In the genomic region with DNA sequence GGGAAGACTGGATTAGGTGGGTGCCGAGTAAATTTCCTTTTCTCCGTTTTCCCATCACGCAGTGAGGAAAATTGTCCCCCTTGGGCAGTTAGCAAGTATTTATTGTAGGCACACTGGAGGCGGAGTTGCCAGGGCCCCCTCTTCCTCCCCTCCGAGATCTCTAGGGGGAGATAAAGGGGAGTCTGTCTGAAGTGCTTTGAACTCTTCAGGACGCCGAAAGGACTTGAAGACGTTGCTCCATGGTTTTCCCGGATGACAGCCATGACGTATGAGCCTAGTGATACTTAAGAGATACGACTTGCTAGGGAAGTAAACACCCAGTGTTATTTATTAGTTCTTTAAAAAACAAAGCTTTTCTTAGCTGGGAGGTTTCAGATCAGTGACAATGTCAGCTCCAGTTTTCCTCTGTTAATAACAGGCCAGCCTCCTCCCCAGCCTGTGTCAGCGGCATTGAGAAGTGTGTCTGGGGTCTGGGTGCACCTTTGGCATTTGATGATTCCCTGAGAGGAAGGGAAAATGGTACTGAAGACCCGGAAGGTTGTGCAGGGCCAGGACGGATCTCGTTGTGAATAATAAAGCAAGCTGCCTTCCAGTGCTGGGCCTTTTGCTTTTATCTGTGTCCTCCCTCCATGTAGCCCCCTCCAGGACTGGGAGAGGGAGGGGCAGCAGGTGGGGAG, we compare ENCODE assay signal across 29 cellular contexts.
DNase-seq lines count a peak whose midpoint lies in the region; ATAC-seq and TF ChIP-seq lines count a peak whose summit lies in the region.
"Had no signal": no experiment of that assay in that cellular context is flagged by ENCODE, and none has a peak within 500 bp of the region (broad histone marks: within the 10 kb centered on the region; RNA-seq: fewer than 3 reads in every experiment).

No MANE protein-coding gene starts in this region.

- no peak overlapping the region for H3K27ac Mint-ChIP-seq in GM23338
- H3K27ac Mint-ChIP-seq: activated CD8-positive, alpha-beta T cell treated with anti-CD3 and anti-CD28 coated beads for 36 hours; activated naive CD4-positive, alpha-beta T cell treated with anti-CD3 and anti-CD28 coated beads, Interleukin-2, amount 50 U/mL, for 72 hours; activated T-helper 2 cell treated with anti-CD3 and anti-CD28 coated beads, Interferon-gamma antibody, Interleukin-2, Interleukin-4, amounts not matched to agents 10 μg/mL and 5 μg/mL and 100 μg/mL, durations not matched to agents 14 hours and 24 hours and 36 hours; B cell; immature natural killer cell; T-helper 1 cell treated with Interleukin-12 subunit alpha and Interleukin-12 subunit beta and Interleukin-4 antibody, amounts not matched to agents 30 μg/mL and 1 μg/mL, for 36 hours had no signal

- H3K36me3 Mint-ChIP-seq in GM23338 (ENCODE audit: low read depth) = peaks cover 9% of the 10 kb centered on the region; the same call in 1 of the 3 replicates
- H3K36me3 Mint-ChIP-seq: activated naive CD4-positive, alpha-beta T cell treated with anti-CD3 and anti-CD28 coated beads, Interleukin-2, amount 50 U/mL, for 72 hours; immature natural killer cell had no signal

- H3F3A ChIP-seq in GM23338 (replicated peaks; ENCODE audit: low read depth) = no peaks in the 10 kb centered on the region
- H3F3A ChIP-seq in smooth muscle cell (ENCODE audit: low read depth) = no peaks in the 10 kb centered on the region

- H3K27me3 ChIP-seq in GM23338 (ENCODE audit: insufficient read depth) = no peaks in the 10 kb centered on the region
- no peaks in the 10 kb centered on the region for H3K27me3 ChIP-seq in lower lobe of right lung (ENCODE audit: low read depth)
- H3K27me3 ChIP-seq in smooth muscle cell (ENCODE audit: low read depth) = no peaks in the 10 kb centered on the region
- H3K27me3 ChIP-seq: esophagus muscularis mucosa, gastrocnemius medialis had no signal

- H3K9me2 ChIP-seq in GM23338 (ENCODE audit: insufficient read depth) = no peaks in the 10 kb centered on the region

- no peak overlapping the region for H3K4me3 Mint-ChIP-seq in GM23338
- H3K4me3 Mint-ChIP-seq: activated CD8-positive, alpha-beta T cell treated with anti-CD3 and anti-CD28 coated beads for 36 hours; B cell; immature natural killer cell; T-helper 1 cell treated with Interleukin-12 subunit alpha and Interleukin-12 subunit beta and Interleukin-4 antibody, amounts not matched to agents 30 μg/mL and 1 μg/mL, for 36 hours had no signal

- H3K9ac ChIP-seq in smooth muscle cell (ENCODE audit: low read depth) = no peak overlapping the region
- H3K9ac ChIP-seq: KMS-11 had no signal

- peaks cover 22% of the 10 kb centered on the region for H3K4me1 ChIP-seq in GM23338 (ENCODE audit: insufficient read depth)
- peaks cover 44% of the 10 kb centered on the region for H3K4me1 ChIP-seq in lower lobe of right lung
- peaks cover 15% of the 10 kb centered on the region for H3K4me1 ChIP-seq in smooth muscle cell (ENCODE audit: low read depth)
- H3K4me1 ChIP-seq: HAP-1 had no signal

- 45% methylated on average over 15 of the region's 15 CpGs for WGBS in smooth muscle cell (ENCODE audit: low lambda C conversion rate)

- ATAC-seq in GM23338 (no peak), lower lobe of right lung (no peak), GM18861 (IDR thresholded peaks at IDR 0.05; ENCODE audit: unreplicated experiment) (no peak)
- ATAC-seq: activated CD8-positive, alpha-beta T cell treated with anti-CD3 and anti-CD28 coated beads for 36 hours; activated naive CD4-positive, alpha-beta T cell treated with anti-CD3 and anti-CD28 coated beads, Interleukin-2, amount 50 U/mL, for 72 hours; gastrocnemius medialis had no signal

- H3K9me3 ChIP-seq in lower lobe of right lung (no peaks in the 10 kb centered on the region), smooth muscle cell (replicated peaks; ENCODE audit: low read depth) (no peaks in the 10 kb centered on the region)
- H3K9me3 ChIP-seq: esophagus muscularis mucosa, gastrocnemius medialis, HAP-1, prostate gland had no signal

- peaks cover 15% of the 10 kb centered on the region for H3K27me3 Mint-ChIP-seq in GM23338 (ENCODE audit: insufficient read depth, low read depth, poor library complexity)

- H3K4me3 ChIP-seq in GM23338 = no peak overlapping the region
- H3K4me3 ChIP-seq in lower lobe of right lung = no peak overlapping the region
- no peak overlapping the region for H3K4me3 ChIP-seq in smooth muscle cell
- H3K4me3 ChIP-seq: esophagus muscularis mucosa, gastrocnemius medialis, HAP-1, prostate gland, SK-N-MC had no signal

- intact Hi-C loops in lower lobe of right lung (cut with DNase I) = no loop called here

- H3K79me2 ChIP-seq in GM23338 (replicated peaks; ENCODE audit: insufficient read depth) = no peaks in the 10 kb centered on the region; the same call in 1 of the 2 replicates
- peaks cover 18% of the 10 kb centered on the region for H3K79me2 ChIP-seq in smooth muscle cell (ENCODE audit: low read depth)

- no peaks in the 10 kb centered on the region; the same call in 1 of the 3 replicates for H3K9me3 Mint-ChIP-seq in GM23338
- H3K9me3 Mint-ChIP-seq: activated CD8-positive, alpha-beta T cell treated with anti-CD3 and anti-CD28 coated beads for 36 hours; activated naive CD4-positive, alpha-beta T cell treated with anti-CD3 and anti-CD28 coated beads, Interleukin-2, amount 50 U/mL, for 72 hours; activated T-helper 2 cell treated with anti-CD3 and anti-CD28 coated beads, Interferon-gamma antibody, Interleukin-2, Interleukin-4, amounts not matched to agents 10 μg/mL and 5 μg/mL and 100 μg/mL, durations not matched to agents 14 hours and 24 hours and 36 hours; immature natural killer cell; T-helper 1 cell treated with Interleukin-12 subunit alpha and Interleukin-12 subunit beta and Interleukin-4 antibody, amounts not matched to agents 30 μg/mL and 1 μg/mL, for 36 hours had no signal

- no peak for TF ChIP-seq CTCF in GM23338 (conservative IDR thresholded peaks at IDR 0.05; ENCODE audit: low read depth in 2 of 2)
- TF ChIP-seq CTCF in lower lobe of right lung (IDR thresholded peaks at IDR 0.05) = no peak
- TF ChIP-seq CTCF in smooth muscle cell (IDR thresholded peaks at IDR 0.05; ENCODE audit: borderline replicate concordance, insufficient read depth, poor library complexity, severe bottlenecking) = no peak

- H3K27ac ChIP-seq in GM23338 (ENCODE audit: low read depth) (peak overlapping the region; percentile 50; the same call in 1 of the 2 replicates), lower lobe of right lung (peak overlapping the region; percentile 44), smooth muscle cell (ENCODE audit: low read depth) (no peak overlapping the region)
- H3K27ac ChIP-seq: esophagus muscularis mucosa, gastrocnemius medialis, KMS-11, prostate gland, RWPE1, SK-N-MC had no signal

- peaks cover 47% of the 10 kb centered on the region for H3K4me1 Mint-ChIP-seq in GM23338
- H3K4me1 Mint-ChIP-seq: B cell had no signal

- H2AFZ ChIP-seq in GM23338 = no peak overlapping the region
- H2AFZ ChIP-seq in smooth muscle cell (ENCODE audit: low read depth) = no peak overlapping the region

- H4K20me1 ChIP-seq in GM23338 (replicated peaks; ENCODE audit: insufficient read depth) (peaks cover 4% of the 10 kb centered on the region; the same call in 1 of the 2 replicates), smooth muscle cell (ENCODE audit: low read depth) (peaks cover 45% of the 10 kb centered on the region)

- H3K4me2 ChIP-seq in GM23338 (no peak overlapping the region; the same call in 1 of the 2 replicates), smooth muscle cell (peak overlapping the region; percentile 21)
- H3K4me2 ChIP-seq: KMS-11 had no signal

- H3K36me3 ChIP-seq in GM23338 (ENCODE audit: insufficient read depth) (peaks cover 1% of the 10 kb centered on the region; the same call in 1 of the 2 replicates), lower lobe of right lung (no peaks in the 10 kb centered on the region), smooth muscle cell (ENCODE audit: low read depth) (no peaks in the 10 kb centered on the region)
- H3K36me3 ChIP-seq: esophagus muscularis mucosa, gastrocnemius medialis, HAP-1, prostate gland had no signal

- no peak for DNase-seq in GM23338 (ENCODE audit: low spot score)
- DNase-seq in amniotic epithelial cell (ENCODE audit: low read depth) = peak; percentile 82
- DNase-seq in lower lobe of right lung = no peak
- DNase-seq in smooth muscle cell (lab: John Stamatoyannopoulos, UW; ENCODE audit: unreplicated experiment) = no peak
- no peak for DNase-seq in HT-29 (ENCODE audit: low spot score)
- no peak for DNase-seq in stimulated activated CD4-positive, alpha-beta T cell treated with anti-CD3 and anti-CD28 coated beads, Interleukin-2, amount 100 ng/mL, for 48 hours
- DNase-seq: activated CD4-positive, alpha-beta T cell treated with anti-CD3 and anti-CD28 coated beads for 1 hour; activated CD8-positive, alpha-beta T cell treated with anti-CD3 and anti-CD28 coated beads for 36 hours; anterior cingulate cortex; cortex of kidney; DMS53; gastrocnemius medialis; hippocampal formation; immature natural killer cell; MM.1S; NCI-H1417; NCI-H2081 treated with DMSO at 0.1 percent for 48 hours; stimulated activated naive CD4-positive, alpha-beta T cell treated with Interleukin-2 at 50 U/mL for 16 hours had no signal

TF ChIP-seq in GM23338, 12 proteins besides CTCF, POLR2A, EP300 and RAD21:
- TF ChIP-seq JUNB (IDR thresholded peaks at IDR 0.05; ENCODE audit: unreplicated experiment) = no peak
- TF ChIP-seq, protein P1, sequence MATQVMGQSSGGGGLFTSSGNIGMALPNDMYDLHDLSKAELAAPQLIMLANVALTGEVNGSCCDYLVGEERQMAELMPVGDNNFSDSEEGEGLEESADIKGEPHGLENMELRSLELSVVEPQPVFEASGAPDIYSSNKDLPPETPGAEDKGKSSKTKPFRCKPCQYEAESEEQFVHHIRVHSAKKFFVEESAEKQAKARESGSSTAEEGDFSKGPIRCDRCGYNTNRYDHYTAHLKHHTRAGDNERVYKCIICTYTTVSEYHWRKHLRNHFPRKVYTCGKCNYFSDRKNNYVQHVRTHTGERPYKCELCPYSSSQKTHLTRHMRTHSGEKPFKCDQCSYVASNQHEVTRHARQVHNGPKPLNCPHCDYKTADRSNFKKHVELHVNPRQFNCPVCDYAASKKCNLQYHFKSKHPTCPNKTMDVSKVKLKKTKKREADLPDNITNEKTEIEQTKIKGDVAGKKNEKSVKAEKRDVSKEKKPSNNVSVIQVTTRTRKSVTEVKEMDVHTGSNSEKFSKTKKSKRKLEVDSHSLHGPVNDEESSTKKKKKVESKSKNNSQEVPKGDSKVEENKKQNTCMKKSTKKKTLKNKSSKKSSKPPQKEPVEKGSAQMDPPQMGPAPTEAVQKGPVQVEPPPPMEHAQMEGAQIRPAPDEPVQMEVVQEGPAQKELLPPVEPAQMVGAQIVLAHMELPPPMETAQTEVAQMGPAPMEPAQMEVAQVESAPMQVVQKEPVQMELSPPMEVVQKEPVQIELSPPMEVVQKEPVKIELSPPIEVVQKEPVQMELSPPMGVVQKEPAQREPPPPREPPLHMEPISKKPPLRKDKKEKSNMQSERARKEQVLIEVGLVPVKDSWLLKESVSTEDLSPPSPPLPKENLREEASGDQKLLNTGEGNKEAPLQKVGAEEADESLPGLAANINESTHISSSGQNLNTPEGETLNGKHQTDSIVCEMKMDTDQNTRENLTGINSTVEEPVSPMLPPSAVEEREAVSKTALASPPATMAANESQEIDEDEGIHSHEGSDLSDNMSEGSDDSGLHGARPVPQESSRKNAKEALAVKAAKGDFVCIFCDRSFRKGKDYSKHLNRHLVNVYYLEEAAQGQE (IDR thresholded peaks at IDR 0.05; ENCODE audit: unreplicated experiment) = no peak
